In the genomic region with DNA sequence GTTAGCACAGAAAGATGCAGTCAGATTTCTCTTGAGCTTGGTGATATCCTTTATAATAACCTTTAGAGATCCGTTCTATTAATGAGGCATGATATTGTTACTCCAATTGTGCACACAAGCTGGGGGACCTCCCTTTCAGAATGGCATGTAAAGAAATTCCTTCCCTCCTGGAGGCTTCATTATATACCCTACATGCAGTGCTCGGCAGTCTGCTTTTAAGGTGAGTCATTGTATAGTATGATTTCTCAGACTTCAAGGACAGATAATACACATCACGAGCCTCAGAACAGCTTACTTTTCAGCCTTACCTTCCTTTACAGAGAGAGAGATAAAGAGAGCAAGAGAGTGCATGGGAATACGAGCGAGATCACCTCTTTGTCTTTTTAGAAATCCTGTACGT, we compare ENCODE assay signal across 31 cellular contexts.
"Had no signal": no experiment of that assay in that cellular context is flagged by ENCODE, and none has a peak within 500 bp of the region (broad histone marks: within the 10 kb centered on the region; RNA-seq: fewer than 3 reads in every experiment).

No MANE protein-coding gene starts in this region.

- H3K36me3 ChIP-seq: ascending aorta, colonic mucosa, esophagus squamous epithelium, ovary, upper lobe of right lung, WERI-Rb-1 had no signal

- H3K4me1 Mint-ChIP-seq: activated CD4-positive, alpha-beta T cell treated with anti-CD3 and anti-CD28 coated beads, Interleukin-2, amount 10 ng/mL, durations not matched to agents 24 days and 14 days; activated naive CD4-positive, alpha-beta T cell treated with anti-CD3 and anti-CD28 coated beads, Interleukin-2, amount 10 ng/mL, durations not matched to agents 7 days and 5 days; activated naive CD8-positive, alpha-beta T cell treated with anti-CD3 and anti-CD28 coated beads, Interleukin-2, amount 10 ng/mL, durations not matched to agents 7 days and 5 days; central memory CD8-positive, alpha-beta T cell; natural killer cell; stimulated activated memory B cell treated with anti-CD40 and anti-IgM and Interleukin-4, amounts not matched to agents 10 μg/mL and 1 μg/mL and 100 μg/mL, for 72 hours; stimulated activated naive CD8-positive, alpha-beta T cell treated with anti-CD3 and anti-CD28 coated beads, Interleukin-15, amount 100 ng/mL, for 72 hours; T-helper 17 cell had no signal

- H3K27me3 ChIP-seq: ascending aorta, colonic mucosa, ovary, upper lobe of right lung had no signal

- H3K4me2 ChIP-seq: smooth muscle cell had no signal

- DNase-seq: activated CD4-positive, alpha-beta memory T cell treated with anti-CD3 and anti-CD28 coated beads for 36 hours; activated CD4-positive, alpha-beta T cell treated with anti-CD3 and anti-CD28 coated beads, Interleukin-2, amount 10 ng/mL, durations not matched to agents 24 days and 14 days; activated CD4-positive, CD25-positive, alpha-beta regulatory T cell treated with anti-CD3 and anti-CD28 coated beads, Interleukin-2, amount 50 U/mL, for 72 hours; activated CD8-positive, alpha-beta memory T cell treated with anti-CD3 and anti-CD28 coated beads, Interleukin-2, amount 50 U/mL, for 4 hours; activated gamma-delta T cell; activated naive CD4-positive, alpha-beta T cell treated with anti-CD3 and anti-CD28 coated beads, Interleukin-2, amount 10 ng/mL, durations not matched to agents 7 days and 5 days; activated naive CD8-positive, alpha-beta T cell treated with anti-CD3 and anti-CD28 coated beads, Interleukin-2, amount 10 ng/mL, durations not matched to agents 7 days and 5 days; activated T-cell treated with anti-CD3 and anti-CD28 coated beads, Interleukin-2, amount 50 U/mL, for 1 hour; colonic mucosa; effector CD8-positive, alpha-beta T cell; esophagus squamous epithelium; left cardiac atrium; mammary epithelial cell; natural killer cell; ovary; stimulated activated CD4-positive, alpha-beta T cell treated with anti-CD3 and anti-CD28 coated beads, Interleukin-1b, Interleukin-23, amount 100 ng/mL, for 48 hours; stimulated activated CD4-positive, alpha-beta T cell treated with anti-CD3 and anti-CD28 coated beads, Interleukin-4, amount 100 ng/mL, for 4 hours; stimulated activated CD8-positive, alpha-beta memory T cell treated with anti-CD3 and anti-CD28 coated beads, Interleukin-4, amount 100 ng/mL, for 48 hours; stimulated activated naive CD8-positive, alpha-beta T cell treated with anti-CD3 and anti-CD28 coated beads, Interleukin-15, amount 100 ng/mL, for 72 hours; substantia nigra; T-helper 17 cell; T1000; upper lobe of right lung; WERI-Rb-1 had no signal

- H3K36me3 Mint-ChIP-seq: activated CD4-positive, alpha-beta memory T cell treated with anti-CD3 and anti-CD28 coated beads for 36 hours; activated naive CD4-positive, alpha-beta T cell treated with anti-CD3 and anti-CD28 coated beads, Interleukin-2, amount 10 ng/mL, durations not matched to agents 7 days and 5 days; activated naive CD8-positive, alpha-beta T cell treated with anti-CD3 and anti-CD28 coated beads, Interleukin-2, amount 10 ng/mL, durations not matched to agents 7 days and 5 days; natural killer cell; stimulated activated memory B cell treated with anti-CD40 and anti-IgM and Interleukin-4, amounts not matched to agents 10 μg/mL and 1 μg/mL and 100 μg/mL, for 72 hours had no signal

- H3K4me1 ChIP-seq: ascending aorta, colonic mucosa, esophagus squamous epithelium, upper lobe of right lung had no signal

- ATAC-seq: left cardiac atrium; natural killer cell; stimulated activated memory B cell treated with anti-CD40 and anti-IgM and Interleukin-4, amounts not matched to agents 10 μg/mL and 1 μg/mL and 100 μg/mL, for 72 hours; stimulated activated naive CD8-positive, alpha-beta T cell treated with anti-CD3 and anti-CD28 coated beads, Interleukin-15, amount 100 ng/mL, for 72 hours; T-helper 17 cell had no signal

- H3K4me3 ChIP-seq: ascending aorta, colonic mucosa, esophagus squamous epithelium, ovary, smooth muscle cell, upper lobe of right lung had no signal

- H3K9me3 Mint-ChIP-seq: activated CD4-positive, alpha-beta memory T cell treated with anti-CD3 and anti-CD28 coated beads for 36 hours; activated CD4-positive, alpha-beta T cell treated with anti-CD3 and anti-CD28 coated beads, Interleukin-2, amount 10 ng/mL, durations not matched to agents 24 days and 14 days; activated naive CD4-positive, alpha-beta T cell treated with anti-CD3 and anti-CD28 coated beads, Interleukin-2, amount 10 ng/mL, durations not matched to agents 7 days and 5 days; activated naive CD8-positive, alpha-beta T cell treated with anti-CD3 and anti-CD28 coated beads, Interleukin-2, amount 10 ng/mL, durations not matched to agents 7 days and 5 days; central memory CD8-positive, alpha-beta T cell; natural killer cell; stimulated activated memory B cell treated with anti-CD40 and anti-IgM and Interleukin-4, amounts not matched to agents 10 μg/mL and 1 μg/mL and 100 μg/mL, for 72 hours had no signal

- H3K4me3 Mint-ChIP-seq: activated CD4-positive, alpha-beta memory T cell treated with anti-CD3 and anti-CD28 coated beads for 36 hours; activated CD4-positive, alpha-beta T cell treated with anti-CD3 and anti-CD28 coated beads, Interleukin-2, amount 10 ng/mL, durations not matched to agents 24 days and 14 days; activated naive CD4-positive, alpha-beta T cell treated with anti-CD3 and anti-CD28 coated beads, Interleukin-2, amount 10 ng/mL, durations not matched to agents 7 days and 5 days; activated naive CD8-positive, alpha-beta T cell treated with anti-CD3 and anti-CD28 coated beads, Interleukin-2, amount 10 ng/mL, durations not matched to agents 7 days and 5 days; central memory CD8-positive, alpha-beta T cell; mesothelial cell of epicardium; natural killer cell; stimulated activated memory B cell treated with anti-CD40 and anti-IgM and Interleukin-4, amounts not matched to agents 10 μg/mL and 1 μg/mL and 100 μg/mL, for 72 hours; stimulated activated naive CD8-positive, alpha-beta T cell treated with anti-CD3 and anti-CD28 coated beads, Interleukin-15, amount 100 ng/mL, for 72 hours; T-helper 17 cell had no signal

- H3K27ac ChIP-seq: ascending aorta, colonic mucosa, epithelial cell of prostate, esophagus squamous epithelium, ovary, upper lobe of right lung, WERI-Rb-1 had no signal

- H3K27ac Mint-ChIP-seq: activated CD4-positive, alpha-beta memory T cell treated with anti-CD3 and anti-CD28 coated beads for 36 hours; activated CD4-positive, alpha-beta T cell treated with anti-CD3 and anti-CD28 coated beads, Interleukin-2, amount 10 ng/mL, durations not matched to agents 24 days and 14 days; activated naive CD4-positive, alpha-beta T cell treated with anti-CD3 and anti-CD28 coated beads, Interleukin-2, amount 10 ng/mL, durations not matched to agents 7 days and 5 days; activated naive CD8-positive, alpha-beta T cell treated with anti-CD3 and anti-CD28 coated beads, Interleukin-2, amount 10 ng/mL, durations not matched to agents 7 days and 5 days; mesothelial cell of epicardium; natural killer cell; progenitor cell of endocrine pancreas; stimulated activated memory B cell treated with anti-CD40 and anti-IgM and Interleukin-4, amounts not matched to agents 10 μg/mL and 1 μg/mL and 100 μg/mL, for 72 hours; T-helper 17 cell had no signal

- H3K9me3 ChIP-seq: ascending aorta, colonic mucosa, esophagus squamous epithelium, ovary, upper lobe of right lung had no signal
